ENCODE assay signal across 17 cellular contexts in the genomic region with DNA sequence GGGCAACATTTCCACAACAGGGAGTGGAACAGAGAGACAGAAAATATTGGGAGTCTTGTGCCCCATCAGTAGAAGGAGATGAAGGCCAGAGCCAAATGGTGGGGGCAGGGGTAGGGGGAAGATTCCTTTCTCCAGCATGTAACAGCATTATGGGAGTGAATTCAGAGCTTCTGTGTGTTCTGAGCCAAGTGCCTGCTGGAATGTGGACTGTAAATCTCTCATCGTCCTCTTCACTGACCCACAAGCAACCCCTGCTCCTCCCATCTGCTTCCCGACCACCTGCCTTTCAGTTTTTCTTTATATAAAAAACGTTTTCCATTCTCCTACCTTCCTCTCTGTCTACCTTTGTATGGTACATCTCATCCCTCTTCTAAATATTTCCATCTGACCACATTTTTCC.
DNase-seq lines count a peak whose midpoint lies in the region; ATAC-seq and TF ChIP-seq lines count a peak whose summit lies in the region.
"Had no signal": no experiment of that assay in that cellular context is flagged by ENCODE, and none has a peak within 500 bp of the region (broad histone marks: within the 10 kb centered on the region; RNA-seq: fewer than 3 reads in every experiment).

No MANE protein-coding gene starts in this region.

- peaks cover 30% of the 10 kb centered on the region for H3K4me1 Mint-ChIP-seq in mesothelial cell of epicardium
- H3K4me1 Mint-ChIP-seq in CD4-positive, alpha-beta memory T cell = peaks cover 0 to 3% (median under 1%) of the 10 kb centered on the region in 4 donors

- H3K4me1 ChIP-seq in cardiac muscle cell (ENCODE audit: low read depth) (peaks cover 4% of the 10 kb centered on the region), esophagus muscularis mucosa (peaks cover 2 to 78% (median 65%) of the 10 kb centered on the region in 4 donors)
- no peaks in the 10 kb centered on the region for H3K4me1 ChIP-seq in CD4-positive, alpha-beta memory T cell (ENCODE audit: insufficient read depth, low read length)

- 42% methylated on average over 3 of the region's 3 CpGs for WGBS in esophagus muscularis mucosa

- H3K27ac ChIP-seq in cardiac muscle cell (peak overlapping the region; percentile 31), esophagus muscularis mucosa (replicated peaks in 1 of 4) (peak overlapping the region in 3 of 4 donors; percentile 2 to 7 (median 5))
- H3K27ac ChIP-seq in CD4-positive, alpha-beta memory T cell (ENCODE audit: low read depth, low read length) = no peak overlapping the region
- H3K27ac ChIP-seq: HL-60 had no signal

- no peak for TF ChIP-seq CTCF in cardiac muscle cell (IDR thresholded peaks at IDR 0.05; ENCODE audit: low read depth, low read length)
- no peak for TF ChIP-seq CTCF in esophagus muscularis mucosa (IDR thresholded peaks at IDR 0.05)
- TF ChIP-seq CTCF in mesothelial cell of epicardium (IDR thresholded peaks at IDR 0.05; ENCODE audit: unreplicated experiment) = no peak

- H3K9me3 ChIP-seq in cardiac muscle cell (ENCODE audit: low read depth) = no peaks in the 10 kb centered on the region
- no peaks in the 10 kb centered on the region for H3K9me3 ChIP-seq in esophagus muscularis mucosa
- no peaks in the 10 kb centered on the region for H3K9me3 ChIP-seq in CD4-positive, alpha-beta memory T cell (ENCODE audit: control insufficient read depth in 1 of 2, low read length in 2 of 2)

- no peaks in the 10 kb centered on the region for H3K27me3 Mint-ChIP-seq in mesothelial cell of epicardium (ENCODE audit: low read depth)
- H3K27me3 Mint-ChIP-seq in CD4-positive, alpha-beta memory T cell = no peaks in the 10 kb centered on the region
- H3K27me3 Mint-ChIP-seq: CD4-positive, CD25-positive, alpha-beta regulatory T cell had no signal

- intact Hi-C loops in Right ventricle myocardium inferior (cut with DNase I) (no loop called here), esophagus muscularis mucosa (cut with DNase I) (no loop called here)
- intact Hi-C loops in CD4-positive, alpha-beta memory T cell (cut with micrococcal nuclease) = no loop called here

- peak overlapping the region; percentile 90 for H3K27ac Mint-ChIP-seq in mesothelial cell of epicardium
- no peak overlapping the region for H3K27ac Mint-ChIP-seq in CD4-positive, alpha-beta memory T cell

- no peaks in the 10 kb centered on the region for H3K36me3 Mint-ChIP-seq in mesothelial cell of epicardium
- H3K36me3 Mint-ChIP-seq in CD4-positive, alpha-beta memory T cell = no peaks in the 10 kb centered on the region
- H3K36me3 Mint-ChIP-seq: CD4-positive, CD25-positive, alpha-beta regulatory T cell had no signal

- no peaks in the 10 kb centered on the region for H3K9me3 Mint-ChIP-seq in mesothelial cell of epicardium
- no peaks in the 10 kb centered on the region for H3K9me3 Mint-ChIP-seq in CD4-positive, alpha-beta memory T cell
- H3K9me3 Mint-ChIP-seq: CD4-positive, CD25-positive, alpha-beta regulatory T cell had no signal

- POLR2A ChIA-PET in CD4-positive, alpha-beta memory T cell (lab: Charles Lee; ENCODE audit: partially characterized antibody) = no interaction called here

- no peaks in the 10 kb centered on the region for H3K27me3 ChIP-seq in cardiac muscle cell
- H3K27me3 ChIP-seq in esophagus muscularis mucosa = no peaks in the 10 kb centered on the region
- H3K27me3 ChIP-seq in CD4-positive, alpha-beta memory T cell (ENCODE audit: insufficient read depth, low read length) = no peaks in the 10 kb centered on the region

- TF ChIP-seq EP300 in esophagus muscularis mucosa (IDR thresholded peaks at IDR 0.05) = no peak

- ATAC-seq in Right ventricle myocardium inferior = no peak
- no peak for ATAC-seq in GM18517 (IDR thresholded peaks at IDR 0.05; ENCODE audit: unreplicated experiment)

- DNase-seq in cardiac muscle cell (ENCODE audit: low read depth in 1 of 2, low spot score in 1 of 2) = peak; percentile 13 to 15
- DNase-seq in Right ventricle myocardium inferior (ENCODE audit: missing footprints) = no peak
- no peak for DNase-seq in esophagus muscularis mucosa (ENCODE audit: extremely low spot score)
- peak in 1 of 2 experiments; percentile 43 for DNase-seq in mesothelial cell of epicardium (ENCODE audit: low spot score in 2 of 2, unreplicated experiment in 2 of 2)
- no peak for DNase-seq in SIG-M5 (lab: John Stamatoyannopoulos, UW)
- no peak for DNase-seq in GM19240 (ENCODE audit: insufficient read length, low spot score)
- no peak for DNase-seq in CD4-positive, alpha-beta memory T cell
- DNase-seq: CD4-positive, CD25-positive, alpha-beta regulatory T cell; DMS79 treated with DMSO at 0.1 percent for 48 hours; GDM1; GOT3; KG1; NCI-H1092; NCI-H2107; NCI-H526 treated with DMSO at 0.1 percent for 48 hours had no signal

- CTCF ChIA-PET in CD4-positive, alpha-beta memory T cell (lab: Charles Lee; ENCODE audit: partially characterized antibody) = interaction anchor here (1.8 kb wide), 1 partner anchor 8 kb away, joined by 4 read pairs; no protein-coding TSS in a partner anchor

- no peaks in the 10 kb centered on the region for H3K36me3 ChIP-seq in cardiac muscle cell
- H3K36me3 ChIP-seq in esophagus muscularis mucosa = no peaks in the 10 kb centered on the region
- no peaks in the 10 kb centered on the region for H3K36me3 ChIP-seq in CD4-positive, alpha-beta memory T cell (ENCODE audit: insufficient read depth, low read length)

- H3K4me3 Mint-ChIP-seq in mesothelial cell of epicardium = no peak overlapping the region
- no peak overlapping the region for H3K4me3 Mint-ChIP-seq in CD4-positive, alpha-beta memory T cell
- H3K4me3 Mint-ChIP-seq: CD4-positive, CD25-positive, alpha-beta regulatory T cell had no signal

- TF ChIP-seq POLR2A in esophagus muscularis mucosa (IDR thresholded peaks at IDR 0.05; ENCODE audit: low read depth) = no peak

- no peak overlapping the region for H3K4me3 ChIP-seq in cardiac muscle cell
- H3K4me3 ChIP-seq in esophagus muscularis mucosa = no peak overlapping the region
- H3K4me3 ChIP-seq in CD4-positive, alpha-beta memory T cell (ENCODE audit: low read length in 2 of 2) = no peak overlapping the region

Comparison
In these comparisons a context has a peak if more than half of its experiments do, and no peak if none do; other contexts are left out.
1. DNase-seq: peak in cardiac muscle cell (2 of 2); none in Right ventricle myocardium inferior (single experiment), esophagus muscularis mucosa (single experiment), SIG-M5 (single experiment), GM19240 (single experiment) and CD4-positive, alpha-beta memory T cell (0 of 5).